7 cellular contexts compared by ENCODE assay signal in the genomic region with DNA sequence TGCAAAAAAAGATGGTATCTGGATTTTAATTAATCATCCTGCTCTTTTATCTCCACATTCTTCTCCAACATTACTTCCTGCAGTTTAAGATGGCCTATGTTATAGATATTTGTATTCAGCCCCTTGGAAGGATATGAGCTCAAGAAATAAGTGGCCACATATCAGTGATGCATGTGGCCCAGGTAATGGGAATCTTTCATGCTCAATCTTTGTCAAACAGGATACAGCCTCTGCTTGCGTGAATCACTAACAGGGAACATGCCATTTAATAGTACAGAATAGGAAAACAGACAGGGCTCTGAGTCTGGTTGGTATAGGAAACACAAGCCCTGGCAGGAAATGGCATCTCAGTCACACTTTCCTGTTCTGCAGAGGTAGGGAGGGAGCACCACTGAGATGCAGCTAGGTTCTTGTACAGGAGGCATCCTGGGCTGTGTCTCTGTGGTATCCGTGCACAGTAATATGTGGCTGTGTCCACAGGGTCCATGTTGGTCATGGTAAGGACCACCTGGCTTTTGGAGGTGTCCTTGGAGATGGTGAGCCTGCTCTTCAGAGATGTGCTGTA.
DNase-seq lines count a peak whose midpoint lies in the region; ATAC-seq and TF ChIP-seq lines count a peak whose summit lies in the region.
"Not testable (repeated sequence)": the region's sequence is repeated elsewhere in the genome, so short reads cannot be mapped to it uniquely, and the experiment has no call there.

No MANE protein-coding gene starts in this region.

- not testable (repeated sequence) for TF ChIP-seq CTCF in Loucy (conservative IDR thresholded peaks at IDR 0.05; ENCODE audit: low read length)

- H3K4me3 Mint-ChIP-seq in activated CD4-positive, alpha-beta T cell treated with anti-CD3 and anti-CD28 coated beads, Interleukin-2, amount 10 ng/mL, durations not matched to agents 24 days and 14 days; activated T-helper 17 cell treated with anti-CD3 and anti-CD28 coated beads, Interleukin-2, amount 50 U/mL, for 72 hours: not testable (repeated sequence)
- peak overlapping the region; percentile 15 for H3K4me3 Mint-ChIP-seq in activated naive CD8-positive, alpha-beta T cell treated with anti-CD3 and anti-CD28 coated beads, Interleukin-2, amount 10 ng/mL, durations not matched to agents 7 days and 5 days
- peak overlapping the region in 5 of 8 donors; percentile 29 to 66 (median 48) for H3K4me3 Mint-ChIP-seq in naive B cell

- not testable (repeated sequence) for H3K9me3 Mint-ChIP-seq in activated CD4-positive, alpha-beta T cell treated with anti-CD3 and anti-CD28 coated beads, Interleukin-2, amount 10 ng/mL, durations not matched to agents 24 days and 14 days; activated T-helper 17 cell treated with anti-CD3 and anti-CD28 coated beads, Interleukin-2, amount 50 U/mL, for 72 hours; activated naive CD8-positive, alpha-beta T cell treated with anti-CD3 and anti-CD28 coated beads, Interleukin-2, amount 10 ng/mL, durations not matched to agents 7 days and 5 days; naive B cell

- not testable (repeated sequence) for H3K79me2 ChIP-seq in Loucy (ENCODE audit: insufficient read depth, low read length)

- H3K4me2 ChIP-seq in BLaER1 (peak overlapping the region; percentile 66), Loucy (ENCODE audit: low read depth, low read length, poor library complexity, severe bottlenecking) (peak overlapping the region; percentile 88)

- not testable (repeated sequence) for H3K9me3 ChIP-seq in BLaER1; Loucy (ENCODE audit: insufficient read depth, low read depth, low read length)

- H2AFZ ChIP-seq in Loucy (ENCODE audit: low read length) = not testable (repeated sequence)

- intact Hi-C loops in activated CD4-positive, alpha-beta T cell treated with anti-CD3 and anti-CD28 coated beads, Interleukin-2, amount 10 ng/mL, durations not matched to agents 24 days and 14 days (cut with micrococcal nuclease) = not testable (repeated sequence)

- not testable (repeated sequence) for H3K36me3 Mint-ChIP-seq in activated CD4-positive, alpha-beta T cell treated with anti-CD3 and anti-CD28 coated beads, Interleukin-2, amount 10 ng/mL, durations not matched to agents 24 days and 14 days (ENCODE audit: low read depth); activated T-helper 17 cell treated with anti-CD3 and anti-CD28 coated beads, Interleukin-2, amount 50 U/mL, for 72 hours (ENCODE audit: low read depth); activated naive CD8-positive, alpha-beta T cell treated with anti-CD3 and anti-CD28 coated beads, Interleukin-2, amount 10 ng/mL, durations not matched to agents 7 days and 5 days; naive B cell

- peak; percentile 50 for DNase-seq in GDM1 (lab: John Stamatoyannopoulos, UW)
- peak; percentile 57 for DNase-seq in activated CD4-positive, alpha-beta T cell treated with anti-CD3 and anti-CD28 coated beads, Interleukin-2, amount 10 ng/mL, durations not matched to agents 24 days and 14 days
- not testable (repeated sequence) for DNase-seq in activated naive CD8-positive, alpha-beta T cell treated with anti-CD3 and anti-CD28 coated beads, Interleukin-2, amount 10 ng/mL, durations not matched to agents 7 days and 5 days; naive B cell

- H3F3A ChIP-seq in Loucy (ENCODE audit: low read depth) = peaks cover 11% of the 10 kb centered on the region

- not testable (repeated sequence) for H3K27me3 ChIP-seq in BLaER1; Loucy (ENCODE audit: insufficient read depth, low read length, poor library complexity, severe bottlenecking)

- H3K9ac ChIP-seq in BLaER1 = not testable (repeated sequence)
- peak overlapping the region; percentile 65 for H3K9ac ChIP-seq in Loucy (ENCODE audit: low read depth, low read length, poor library complexity, severe bottlenecking)

- POLR2A ChIA-PET in activated naive CD8-positive, alpha-beta T cell treated with anti-CD3 and anti-CD28 coated beads, Interleukin-2, amount 10 ng/mL, durations not matched to agents 7 days and 5 days (lab: Charles Lee) = not testable (repeated sequence)

- ATAC-seq in activated T-helper 17 cell treated with anti-CD3 and anti-CD28 coated beads, Interleukin-2, amount 50 U/mL, for 72 hours (replicated peaks) = peak; percentile 24
- ATAC-seq in activated naive CD8-positive, alpha-beta T cell treated with anti-CD3 and anti-CD28 coated beads, Interleukin-2, amount 10 ng/mL, durations not matched to agents 7 days and 5 days (ENCODE audit: low read depth) = peak; percentile 67
- not testable (repeated sequence) for ATAC-seq in naive B cell (ENCODE audit: low read depth in 2 of 2)

- H3K9me2 ChIP-seq in Loucy (replicated peaks; ENCODE audit: low read depth, low read length) = not testable (repeated sequence)

- 0 out of 2 replicates have a peak overlapping the region, but pooled peaks have one; percentile 26 for H3K27ac ChIP-seq in BLaER1

- not testable (repeated sequence) for H3K4me3 ChIP-seq in BLaER1
- peak overlapping the region; percentile 61 for H3K4me3 ChIP-seq in Loucy (ENCODE audit: low read length, poor library complexity, severe bottlenecking)

- H3K36me3 ChIP-seq in BLaER1; Loucy (ENCODE audit: insufficient read depth, low read length): not testable (repeated sequence)

- H3K4me1 ChIP-seq in BLaER1 (peaks cover 46% of the 10 kb centered on the region), Loucy (ENCODE audit: insufficient read depth, low read length, poor library complexity, severe bottlenecking) (peaks cover 45% of the 10 kb centered on the region)

- not testable (repeated sequence) for H3K27ac Mint-ChIP-seq in activated CD4-positive, alpha-beta T cell treated with anti-CD3 and anti-CD28 coated beads, Interleukin-2, amount 10 ng/mL, durations not matched to agents 24 days and 14 days; activated T-helper 17 cell treated with anti-CD3 and anti-CD28 coated beads, Interleukin-2, amount 50 U/mL, for 72 hours; naive B cell
- H3K27ac Mint-ChIP-seq in activated naive CD8-positive, alpha-beta T cell treated with anti-CD3 and anti-CD28 coated beads, Interleukin-2, amount 10 ng/mL, durations not matched to agents 7 days and 5 days = peak overlapping the region; percentile 30

- H3K4me1 Mint-ChIP-seq in activated CD4-positive, alpha-beta T cell treated with anti-CD3 and anti-CD28 coated beads, Interleukin-2, amount 10 ng/mL, durations not matched to agents 24 days and 14 days; activated T-helper 17 cell treated with anti-CD3 and anti-CD28 coated beads, Interleukin-2, amount 50 U/mL, for 72 hours: not testable (repeated sequence)
- peaks cover 13% of the 10 kb centered on the region for H3K4me1 Mint-ChIP-seq in activated naive CD8-positive, alpha-beta T cell treated with anti-CD3 and anti-CD28 coated beads, Interleukin-2, amount 10 ng/mL, durations not matched to agents 7 days and 5 days
- peaks cover 19 to 39% (median 35%) of the 10 kb centered on the region in 3 donors for H3K4me1 Mint-ChIP-seq in naive B cell

- not testable (repeated sequence) for H4K20me1 ChIP-seq in BLaER1; Loucy (ENCODE audit: insufficient read depth, low read length, poor library complexity, severe bottlenecking)

- peaks cover 31% of the 10 kb centered on the region for H3K27me3 Mint-ChIP-seq in activated CD4-positive, alpha-beta T cell treated with anti-CD3 and anti-CD28 coated beads, Interleukin-2, amount 10 ng/mL, durations not matched to agents 24 days and 14 days
- H3K27me3 Mint-ChIP-seq in activated T-helper 17 cell treated with anti-CD3 and anti-CD28 coated beads, Interleukin-2, amount 50 U/mL, for 72 hours = peaks cover 15% of the 10 kb centered on the region
- H3K27me3 Mint-ChIP-seq in activated naive CD8-positive, alpha-beta T cell treated with anti-CD3 and anti-CD28 coated beads, Interleukin-2, amount 10 ng/mL, durations not matched to agents 7 days and 5 days = peaks cover 36% of the 10 kb centered on the region
- H3K27me3 Mint-ChIP-seq in naive B cell = not testable (repeated sequence)
